Comparison of ENCODE assay signal across 8 cellular contexts in genomic region chr3:124584245-124584551, GRCh38.
DNase-seq lines count a peak whose midpoint lies in the region; ATAC-seq and TF ChIP-seq lines count a peak whose summit lies in the region.

No MANE protein-coding gene starts in this region.

- no peak overlapping the region for H3K4me3 Mint-ChIP-seq in activated T-helper 2 cell treated with anti-CD3 and anti-CD28 coated beads, Interferon-gamma antibody, Interleukin-2, Interleukin-4, amounts not matched to agents 10 μg/mL and 5 μg/mL and 100 μg/mL, durations not matched to agents 14 hours and 24 hours and 36 hours (ENCODE audit: low read depth)

- peaks cover 0 to 19% (median 6%) of the 10 kb centered on the region in 3 donors for H3K4me1 ChIP-seq in gastroesophageal sphincter
- no peaks in the 10 kb centered on the region for H3K4me1 ChIP-seq in rectal smooth muscle tissue (ENCODE audit: control insufficient read depth, insufficient read depth, low read length)

- H3K36me3 ChIP-seq in SK-N-MC (ENCODE audit: insufficient read depth, low read length): no peaks in the 10 kb centered on the region
- H3K36me3 ChIP-seq in gastroesophageal sphincter: no peaks in the 10 kb centered on the region
- no peaks in the 10 kb centered on the region for H3K36me3 ChIP-seq in rectal smooth muscle tissue (ENCODE audit: control insufficient read depth, insufficient read depth, low read length)

- H3K27me3 ChIP-seq in gastroesophageal sphincter: peaks cover 13% of the 10 kb centered on the region
- peaks cover 3% of the 10 kb centered on the region for H3K27me3 ChIP-seq in rectal smooth muscle tissue (ENCODE audit: control insufficient read depth, insufficient read depth, low read length)

- H3K9me3 ChIP-seq in SK-N-MC (ENCODE audit: low read depth, low read length) (no peaks in the 10 kb centered on the region), gastroesophageal sphincter (no peaks in the 10 kb centered on the region)

- no peaks in the 10 kb centered on the region for H3K9me3 Mint-ChIP-seq in activated T-helper 2 cell treated with anti-CD3 and anti-CD28 coated beads, Interferon-gamma antibody, Interleukin-2, Interleukin-4, amounts not matched to agents 10 μg/mL and 5 μg/mL and 100 μg/mL, durations not matched to agents 14 hours and 24 hours and 36 hours

- peaks cover 6% of the 10 kb centered on the region for H3K4me1 Mint-ChIP-seq in activated T-helper 2 cell treated with anti-CD3 and anti-CD28 coated beads, Interferon-gamma antibody, Interleukin-2, Interleukin-4, amounts not matched to agents 10 μg/mL and 5 μg/mL and 100 μg/mL, durations not matched to agents 14 hours and 24 hours and 36 hours (ENCODE audit: low read depth)

- no peak for TF ChIP-seq POLR2A in gastroesophageal sphincter (IDR thresholded peaks at IDR 0.05)

- no peaks in the 10 kb centered on the region for H3K36me3 Mint-ChIP-seq in activated T-helper 2 cell treated with anti-CD3 and anti-CD28 coated beads, Interferon-gamma antibody, Interleukin-2, Interleukin-4, amounts not matched to agents 10 μg/mL and 5 μg/mL and 100 μg/mL, durations not matched to agents 14 hours and 24 hours and 36 hours (ENCODE audit: low read depth)

- H3K9ac ChIP-seq in SK-N-MC (ENCODE audit: insufficient read length) (no peak overlapping the region), rectal smooth muscle tissue (ENCODE audit: low read length) (no peak overlapping the region)

- H3K4me3 ChIP-seq in GM12865 (ENCODE audit: low read depth, low read length) (peak overlapping the region; percentile 50), SK-N-MC (peak overlapping the region; percentile 75), gastroesophageal sphincter (peak overlapping the region; percentile 31 to 61), rectal smooth muscle tissue (ENCODE audit: low read length) (peak overlapping the region; percentile 43)

- H3K27ac Mint-ChIP-seq in activated T-helper 2 cell treated with anti-CD3 and anti-CD28 coated beads, Interferon-gamma antibody, Interleukin-2, Interleukin-4, amounts not matched to agents 10 μg/mL and 5 μg/mL and 100 μg/mL, durations not matched to agents 14 hours and 24 hours and 36 hours: no peak overlapping the region

- no peak for TF ChIP-seq CTCF in GM12865 (IDR thresholded peaks at IDR 0.05; ENCODE audit: insufficient read depth, low read depth, low read length, missing control alignments)
- TF ChIP-seq CTCF in gastroesophageal sphincter (IDR thresholded peaks at IDR 0.05): no peak

- WGBS in gastroesophageal sphincter (ENCODE audit: low coverage in 1 of 2), 2 donors: 32 to 58% methylated on average over 4 to 5 of the region's 9 CpGs

- H3K27ac ChIP-seq in SK-N-MC (no peak overlapping the region), gastroesophageal sphincter (peak overlapping the region in 2 of 4 donors; percentile 68 to 73), rectal smooth muscle tissue (ENCODE audit: low read depth, low read length) (no peak overlapping the region), substantia nigra (ENCODE audit: low read depth, low read length, poor library complexity, severe bottlenecking) (no peak overlapping the region)

- H3K27me3 Mint-ChIP-seq in activated T-helper 2 cell treated with anti-CD3 and anti-CD28 coated beads, Interferon-gamma antibody, Interleukin-2, Interleukin-4, amounts not matched to agents 10 μg/mL and 5 μg/mL and 100 μg/mL, durations not matched to agents 14 hours and 24 hours and 36 hours (ENCODE audit: low read depth): peaks cover 62% of the 10 kb centered on the region

- intact Hi-C loops in activated T-helper 2 cell treated with anti-CD3 and anti-CD28 coated beads, Interferon-gamma antibody, Interleukin-2, Interleukin-4, amounts not matched to agents 10 μg/mL and 5 μg/mL and 100 μg/mL, durations not matched to agents 14 hours and 24 hours and 36 hours (cut with micrococcal nuclease): no loop called here

- TF ChIP-seq EP300 in gastroesophageal sphincter (IDR thresholded peaks at IDR 0.05): no peak

- peak; percentile 4 for ATAC-seq in gastroesophageal sphincter
- no peak for ATAC-seq in HG03354 (IDR thresholded peaks at IDR 0.05; ENCODE audit: poor library complexity, severe bottlenecking, unreplicated experiment)

- DNase-seq in GM12865 (ENCODE audit: low read depth) (no peak), SK-N-MC (ENCODE audit: low read depth, low spot score) (no peak), substantia nigra (lab: John Stamatoyannopoulos, UW) (no peak), occipital lobe (lab: John Stamatoyannopoulos, UW) (no peak)
- no peak for DNase-seq in activated T-helper 2 cell treated with anti-CD3 and anti-CD28 coated beads, Interferon-gamma antibody, Interleukin-2, Interleukin-4, amounts not matched to agents 10 μg/mL and 5 μg/mL and 100 μg/mL, durations not matched to agents 14 hours and 24 hours and 36 hours (ENCODE audit: low spot score)
